In genomic region chr5:172688735-172689572, GRCh38 we compare ENCODE assay signal across 9 cellular contexts. TPM values are rescaled to one million over a fixed set of nuclear protein-coding genes. Genes with fewer than 3 reads are reported as not detected.
A peak's percentile ranks its signal among the peaks of the same experiment; 100 is the strongest.
DNase-seq lines count a peak whose midpoint lies in the region; ATAC-seq lines count a peak whose summit lies in the region.
"Had no signal": no experiment of that assay in that cellular context is flagged by ENCODE, and none has a peak within 500 bp of the region (broad histone marks: within the 10 kb centered on the region; RNA-seq: fewer than 3 reads in every experiment).

No MANE protein-coding gene starts in this region.

- peaks cover 70% of the 10 kb centered on the region for H3K4me1 ChIP-seq in BLaER1

- H4K20me1 ChIP-seq in BLaER1, result peaks cover 42% of the 10 kb centered on the region

- H3K36me3 ChIP-seq in BLaER1, result peaks cover 83% of the 10 kb centered on the region

- H3K9ac ChIP-seq in BLaER1, result peak overlapping the region; percentile 72

- H3K36me3 Mint-ChIP-seq in activated naive CD8-positive, alpha-beta T cell, result no peaks in the 10 kb centered on the region

- H3K4me3 Mint-ChIP-seq in activated naive CD8-positive, alpha-beta T cell, result no peak overlapping the region

- H3K27ac Mint-ChIP-seq in activated naive CD8-positive, alpha-beta T cell, result peak overlapping the region; percentile 64

- ATAC-seq in GM18861 (IDR thresholded peaks at IDR 0.05; ENCODE audit: unreplicated experiment) (no peak), GM19455 (IDR thresholded peaks at IDR 0.05; ENCODE audit: unreplicated experiment) (no peak)

- no peaks in the 10 kb centered on the region for H3K9me3 ChIP-seq in BLaER1

- peak overlapping the region; percentile 91 for H3K4me2 ChIP-seq in BLaER1

- H3K27me3 ChIP-seq in BLaER1, result no peaks in the 10 kb centered on the region

- peak overlapping the region; percentile 86 for H3K27ac ChIP-seq in BLaER1

- DNase-seq in HT-29 (ENCODE audit: low spot score) (peak; percentile 85), mucosa of gallbladder (ENCODE audit: low spot score) (peak; percentile 67), mesenteric fat pad (ENCODE audit: low spot score) (no peak)
- no peak for DNase-seq in activated CD8-positive, alpha-beta memory T cell treated with anti-CD3 and anti-CD28 coated beads for 24 hours
- DNase-seq: DMS79 treated with DMSO at 0.1 percent for 48 hours had no signal

- H3K27me3 Mint-ChIP-seq in activated naive CD8-positive, alpha-beta T cell, result no peaks in the 10 kb centered on the region

- H3K9me3 Mint-ChIP-seq in activated naive CD8-positive, alpha-beta T cell (ENCODE audit: low read depth), result no peaks in the 10 kb centered on the region

- peaks cover 20% of the 10 kb centered on the region for H3K4me1 Mint-ChIP-seq in activated naive CD8-positive, alpha-beta T cell (ENCODE audit: low read depth)

- H3K4me3 ChIP-seq in BLaER1, result peak overlapping the region; percentile 43

RNA-seq across cellular contexts. Expression of gene NEURL1B, which starts 47.9 kb away (rescaled TPM):
- 0.26 and 0.79 TPM in 2 replicates for total RNA-seq in HT-29 (2014; rRNA removed; shearing (Covaris generic))
- total RNA-seq in mucosa of gallbladder (27.9 TPM), mesenteric fat pad (35.8 TPM)

Comparison
In these comparisons a context has a peak if more than half of its experiments do, and no peak if none do; other contexts are left out.
1. DNase-seq: peak in HT-29 (single experiment) and mucosa of gallbladder (single experiment); none in activated CD8-positive, alpha-beta memory T cell treated with anti-CD3 and anti-CD28 coated beads for 24 hours (single experiment) and mesenteric fat pad (single experiment).
2. RNA of gene NEURL1B, which starts 47.9 kb away (total RNA-seq): 35.8 TPM in mesenteric fat pad (single experiment) and 27.9 TPM in mucosa of gallbladder (single experiment); 0.26 to 0.79 TPM in HT-29; every median in the first group is over 10 times any median in the second.